Comparison of ENCODE assay signal across 1 cellular context in genomic region chr18:6210349-6211173, GRCh38.
TF ChIP-seq lines count a peak whose summit lies in the region.

No MANE protein-coding gene starts in this region.

TF ChIP-seq in HepG2, 621 proteins besides CTCF, POLR2A, EP300 and RAD21 (continued from another document and continues in another):
- no peak for TF ChIP-seq PCBP1 (IDR thresholded peaks at IDR 0.05; ENCODE audit: borderline replicate concordance, low read depth, low read length)
- peak; percentile 80 for TF ChIP-seq BCL6 (CRISPR knock-in tag; IDR thresholded peaks at IDR 0.05)
- no peak for TF ChIP-seq SMAD9 (CRISPR knock-in tag; IDR thresholded peaks at IDR 0.05)
- no peak for TF ChIP-seq GLI4 (CRISPR knock-in tag; IDR thresholded peaks at IDR 0.05; ENCODE audit: borderline replicate concordance)
- TF ChIP-seq ZC3H13 (CRISPR knock-in tag; IDR thresholded peaks at IDR 0.05), result no peak
- TF ChIP-seq RARG (CRISPR knock-in tag; IDR thresholded peaks at IDR 0.05; ENCODE audit: low read depth), result no peak
- peak; percentile 67; the same call in 1 of the 2 replicates for TF ChIP-seq ZMYM4 (CRISPR knock-in tag; IDR thresholded peaks at IDR 0.05)
- TF ChIP-seq ZBTB20 (CRISPR knock-in tag; IDR thresholded peaks at IDR 0.05; ENCODE audit: borderline replicate concordance, low read depth), result peak; percentile 55; the same call in 1 of the 2 replicates
- TF ChIP-seq POGZ (CRISPR knock-in tag; IDR thresholded peaks at IDR 0.05), result peak; percentile 84
- TF ChIP-seq ISX (CRISPR knock-in tag; conservative IDR thresholded peaks at IDR 0.05), result no peak
- 0 out of 2 replicates have a peak, but pooled peaks have one; percentile 1 for TF ChIP-seq THAP11 (CRISPR knock-in tag; IDR thresholded peaks at IDR 0.05)
- no peak for TF ChIP-seq MEIS1 (CRISPR knock-in tag; IDR thresholded peaks at IDR 0.05; ENCODE audit: borderline replicate concordance)
- no peak for TF ChIP-seq ARNT2 (CRISPR knock-in tag; IDR thresholded peaks at IDR 0.05; ENCODE audit: low read depth)
- no peak for TF ChIP-seq BRD4 (CRISPR knock-in tag; IDR thresholded peaks at IDR 0.05)
- TF ChIP-seq ZNF12 (CRISPR knock-in tag; IDR thresholded peaks at IDR 0.05), result no peak
- 0 out of 2 replicates have a peak, but pooled peaks have one; percentile 47 for TF ChIP-seq RORA (CRISPR knock-in tag; IDR thresholded peaks at IDR 0.05)
- no peak for TF ChIP-seq GATAD1 (CRISPR knock-in tag; IDR thresholded peaks at IDR 0.05)
- no peak for TF ChIP-seq ZNF350 (CRISPR knock-in tag; IDR thresholded peaks at IDR 0.05; ENCODE audit: borderline replicate concordance, low read depth)
- no peak for TF ChIP-seq ZC3H4 (CRISPR knock-in tag; IDR thresholded peaks at IDR 0.05; ENCODE audit: borderline replicate concordance)
- TF ChIP-seq KDM3A (CRISPR knock-in tag; IDR thresholded peaks at IDR 0.05; ENCODE audit: low read depth), result 0 out of 2 replicates have a peak, but pooled peaks have one; percentile 27
- TF ChIP-seq ZBTB42 (CRISPR knock-in tag; IDR thresholded peaks at IDR 0.05), result no peak
- TF ChIP-seq HCFC1 (IDR thresholded peaks at IDR 0.05; ENCODE audit: low read depth, low read length), result no peak
- no peak for TF ChIP-seq ZNF660 (CRISPR knock-in tag; IDR thresholded peaks at IDR 0.05; ENCODE audit: borderline replicate concordance, low read depth)
- TF ChIP-seq ZNF749 (CRISPR knock-in tag; IDR thresholded peaks at IDR 0.05; ENCODE audit: borderline replicate concordance), result no peak
- no peak for TF ChIP-seq RFX1 (IDR thresholded peaks at IDR 0.05)
- TF ChIP-seq ZNF572 (CRISPR knock-in tag; IDR thresholded peaks at IDR 0.05), result no peak
- TF ChIP-seq ZFP36 (IDR thresholded peaks at IDR 0.05; ENCODE audit: borderline replicate concordance, low read depth, low read length, partially characterized antibody), result no peak
- TF ChIP-seq KDM5B (CRISPR knock-in tag; IDR thresholded peaks at IDR 0.05; ENCODE audit: borderline replicate concordance), result no peak
- TF ChIP-seq NAIF1 (CRISPR knock-in tag; IDR thresholded peaks at IDR 0.05; ENCODE audit: borderline replicate concordance), result no peak
- TF ChIP-seq JUNB (CRISPR knock-in tag; IDR thresholded peaks at IDR 0.05; ENCODE audit: borderline replicate concordance), result no peak
- TF ChIP-seq ZMYM3 (CRISPR knock-in tag; IDR thresholded peaks at IDR 0.05), result peak; percentile 43; the same call in 1 of the 2 replicates
- no peak for TF ChIP-seq ZNF441 (CRISPR knock-in tag; IDR thresholded peaks at IDR 0.05; ENCODE audit: borderline replicate concordance)
- 0 out of 2 replicates have a peak, but pooled peaks have one; percentile 46 for TF ChIP-seq ZNF670 (CRISPR knock-in tag; IDR thresholded peaks at IDR 0.05; ENCODE audit: borderline replicate concordance)
- no peak for TF ChIP-seq THYN1 (CRISPR knock-in tag; IDR thresholded peaks at IDR 0.05; ENCODE audit: borderline replicate concordance, low read depth)
- TF ChIP-seq ZSCAN5A (CRISPR knock-in tag; IDR thresholded peaks at IDR 0.05; ENCODE audit: borderline replicate concordance), result no peak
- no peak for TF ChIP-seq ZNF160 (CRISPR knock-in tag; IDR thresholded peaks at IDR 0.05)
- TF ChIP-seq FIP1L1 (IDR thresholded peaks at IDR 0.05; ENCODE audit: borderline replicate concordance, insufficient read depth, low read depth, low read length), result no peak
- no peak for TF ChIP-seq ZNF7 (CRISPR knock-in tag; IDR thresholded peaks at IDR 0.05)
- TF ChIP-seq PHB2 (IDR thresholded peaks at IDR 0.05; ENCODE audit: partially characterized antibody), result no peak
- TF ChIP-seq CCAR2 (optimal IDR thresholded peaks at IDR 0.05; ENCODE audit: low read depth, low read length), result no peak
- no peak for TF ChIP-seq KAT2B (IDR thresholded peaks at IDR 0.05; ENCODE audit: borderline replicate concordance, low read depth, low read length)
- no peak; the same call in 1 of the 2 replicates for TF ChIP-seq ZSCAN29 (CRISPR knock-in tag; conservative IDR thresholded peaks at IDR 0.05)
- peak; percentile 90; the same call in 1 of the 2 replicates for TF ChIP-seq FOXJ3 (CRISPR knock-in tag; IDR thresholded peaks at IDR 0.05; ENCODE audit: borderline replicate concordance)
- TF ChIP-seq TFDP2 (CRISPR knock-in tag; IDR thresholded peaks at IDR 0.05), result no peak
- no peak for TF ChIP-seq ATF5 (CRISPR knock-in tag; IDR thresholded peaks at IDR 0.05; ENCODE audit: low read depth)
- no peak for TF ChIP-seq ZNF607 (CRISPR knock-in tag; IDR thresholded peaks at IDR 0.05; ENCODE audit: borderline replicate concordance)
- TF ChIP-seq ZNF646 (CRISPR knock-in tag; IDR thresholded peaks at IDR 0.05), result no peak
- no peak for TF ChIP-seq ZBTB49 (CRISPR knock-in tag; IDR thresholded peaks at IDR 0.05; ENCODE audit: borderline replicate concordance)
- no peak for TF ChIP-seq GPN1 (CRISPR knock-in tag; IDR thresholded peaks at IDR 0.05; ENCODE audit: borderline replicate concordance)
- TF ChIP-seq RBM22 (optimal IDR thresholded peaks at IDR 0.05; ENCODE audit: low read length), result no peak
- TF ChIP-seq ZSCAN22 (CRISPR knock-in tag; IDR thresholded peaks at IDR 0.05), result peak; percentile 90
- TF ChIP-seq ZNF20 (CRISPR knock-in tag; IDR thresholded peaks at IDR 0.05), result no peak
- TF ChIP-seq ZNF343 (CRISPR knock-in tag; IDR thresholded peaks at IDR 0.05), result no peak
- TF ChIP-seq MTERF4 (CRISPR knock-in tag; IDR thresholded peaks at IDR 0.05), result no peak
- no peak for TF ChIP-seq SPEN (CRISPR knock-in tag; IDR thresholded peaks at IDR 0.05; ENCODE audit: low read depth)
- TF ChIP-seq NFRKB (IDR thresholded peaks at IDR 0.05), result no peak
- TF ChIP-seq ARNTL (CRISPR knock-in tag; IDR thresholded peaks at IDR 0.05), result no peak
- TF ChIP-seq ZNF446 (CRISPR knock-in tag; IDR thresholded peaks at IDR 0.05), result no peak
- no peak for TF ChIP-seq ZNF17 (CRISPR knock-in tag; IDR thresholded peaks at IDR 0.05)
- TF ChIP-seq MLXIP (CRISPR knock-in tag; IDR thresholded peaks at IDR 0.05; ENCODE audit: borderline replicate concordance), result no peak
- TF ChIP-seq DRAP1 (CRISPR knock-in tag; IDR thresholded peaks at IDR 0.05), result no peak
